In the genomic region with DNA sequence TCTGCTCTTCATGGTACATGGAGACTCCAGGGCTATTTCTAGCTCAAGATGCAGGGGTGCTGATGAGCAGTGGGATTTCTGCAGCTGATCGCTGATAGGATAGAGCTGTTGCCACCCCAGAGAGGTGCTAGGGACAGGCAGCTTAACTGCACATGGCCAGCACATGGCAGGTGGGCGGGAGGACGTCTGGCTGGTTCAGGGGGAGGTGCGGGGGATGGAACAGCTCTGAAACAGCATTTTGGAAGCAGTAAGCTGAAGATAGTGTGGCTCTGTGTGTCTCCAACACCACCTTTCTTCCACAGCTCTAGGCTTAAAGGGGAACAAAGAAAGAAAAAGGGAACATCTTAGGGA, we compare ENCODE assay signal across 15 cellular contexts.
DNase-seq lines count a peak whose midpoint lies in the region; ATAC-seq, FAIRE-seq and TF ChIP-seq lines count a peak whose summit lies in the region.
"Had no signal": no experiment of that assay in that cellular context is flagged by ENCODE, and none has a peak within 500 bp of the region (broad histone marks: within the 10 kb centered on the region; RNA-seq: fewer than 3 reads in every experiment).

No MANE protein-coding gene starts in this region.

- TF ChIP-seq POLR2A in GM12878 (IDR thresholded peaks at IDR 0.05; ENCODE audit: low read depth, low read length) (no peak), GM18505 (IDR thresholded peaks at IDR 0.05; ENCODE audit: borderline replicate concordance, extremely low read depth, insufficient read depth, insufficient read length) (no peak)

- in situ Hi-C loops in GM12878 (cut with MboI), result no loop called here

- no peak for FAIRE-seq in GM12878 (lab: Jason Lieb, UNC)
- FAIRE-seq: A549, astrocyte had no signal

- WGBS in GM12878 (ENCODE audit: insufficient coverage, insufficient replicate concordance, low lambda C conversion rate, missing lambda C conversion rate), result 73% methylated on average over 1 of the region's 4 CpGs

- no peak overlapping the region for H3K4me2 ChIP-seq in GM12878 (ENCODE audit: control insufficient read depth, insufficient read depth)
- H3K4me2 ChIP-seq: A549 had no signal

- no peak overlapping the region for H3K9ac ChIP-seq in GM12878 (ENCODE audit: control insufficient read depth, insufficient read depth, low read length)

- H3K4me1 ChIP-seq in GM12878 (ENCODE audit: control insufficient read depth, insufficient read depth, low read length) (peaks cover 14% of the 10 kb centered on the region), neutrophil (ENCODE audit: control insufficient read depth in 1 of 2, insufficient read depth in 1 of 2, low read depth in 1 of 2, low read length in 1 of 2) (peaks cover 7% of the 10 kb centered on the region in 2 experiments)
- H3K4me1 ChIP-seq: gastrocnemius medialis had no signal

- no peak overlapping the region for H2AFZ ChIP-seq in GM12878 (ENCODE audit: control insufficient read depth, low read depth, low read length)

- RAD21 ChIA-PET in GM12878 (lab: Charles Lee; ENCODE audit: unreplicated experiment), result interaction anchor here (0.6 to 9.1 kb wide), 31 partner anchors 10 to 276 kb away, joined by 3 to 157 read pairs (median 7); no protein-coding TSS in a partner anchor

- H4K20me1 ChIP-seq in GM12878 (ENCODE audit: control insufficient read depth, insufficient read depth), result no peaks in the 10 kb centered on the region

- H3K36me3 ChIP-seq in GM12878 (ENCODE audit: control insufficient read depth in 2 of 2, insufficient read depth in 2 of 2, low read length in 1 of 2) (no peaks in the 10 kb centered on the region), neutrophil (peaks cover 51% of the 10 kb centered on the region)
- H3K36me3 ChIP-seq: gastrocnemius medialis had no signal

- H3K27ac ChIP-seq in GM12878 (ENCODE audit: control insufficient read depth, insufficient read depth), result no peak overlapping the region
- peak overlapping the region; percentile 65 for H3K27ac ChIP-seq in neutrophil
- H3K27ac ChIP-seq: A549, gastrocnemius medialis had no signal

- no peak overlapping the region for H3K4me3 ChIP-seq in GM12878
- H3K4me3 ChIP-seq in neutrophil (ENCODE audit: low read depth in 1 of 2, low read length in 1 of 2), result no peak overlapping the region
- H3K4me3 ChIP-seq: A549, gastrocnemius medialis had no signal

- POLR2A ChIA-PET in GM12878 (lab: Charles Lee), result interaction anchor here (0.5 to 5.0 kb wide), 14 partner anchors 16 to 247 kb away, joined by 3 to 25 read pairs (median 4); no protein-coding TSS in a partner anchor

- ATAC-seq in GM19452 (IDR thresholded peaks at IDR 0.05; ENCODE audit: unreplicated experiment) (peak; percentile 29), GM12878 (peak; percentile 44), HG02571 (IDR thresholded peaks at IDR 0.05; ENCODE audit: unreplicated experiment) (no peak), GM18505 (IDR thresholded peaks at IDR 0.05; ENCODE audit: unreplicated experiment) (no peak)
- ATAC-seq: gastrocnemius medialis; naive thymus-derived CD8-positive, alpha-beta T cell had no signal

- no peak for TF ChIP-seq RAD21 in GM12878 (IDR thresholded peaks at IDR 0.05; ENCODE audit: insufficient read depth, low read depth, low read length)

- no peak for TF ChIP-seq EP300 in GM12878 (IDR thresholded peaks at IDR 0.05; ENCODE audit: borderline replicate concordance in 1 of 2, control insufficient read depth in 1 of 2, low read depth in 2 of 2, low read length in 2 of 2)

- H3K79me2 ChIP-seq in GM12878 (ENCODE audit: control insufficient read depth, insufficient read depth, low read length), result no peaks in the 10 kb centered on the region

- intact Hi-C loops in GM12878 (cut with micrococcal nuclease; ENCODE audit: unreplicated experiment), result no loop called here

- TF ChIP-seq CTCF in GM12878 (IDR thresholded peaks at IDR 0.05 in 2 of 3, conservative IDR thresholded peaks at IDR 0.05 in 1 of 3; ENCODE audit: control insufficient read depth in 2 of 3, extremely low read depth in 1 of 3, insufficient read depth in 1 of 3, low read depth in 3 of 3, low read length in 3 of 3) (no peak), neutrophil (IDR thresholded peaks at IDR 0.05) (no peak)

- CTCF ChIA-PET in GM12878 (lab: Yijun Ruan, JAX), result interaction anchor here (0.6 to 11.9 kb wide), 19 partner anchors 9 to 705 kb away, joined by 3 to 109 read pairs (median 3); no protein-coding TSS in a partner anchor

- H3K9me3 ChIP-seq in GM12878 (replicated peaks; ENCODE audit: control insufficient read depth, insufficient read depth, low read length) (no peaks in the 10 kb centered on the region), neutrophil (no peaks in the 10 kb centered on the region)
- H3K9me3 ChIP-seq: A549, gastrocnemius medialis had no signal

- BruUV-seq in GM12878 (replicated peaks; lab: Mats Ljungman, UMichigan), result no TSS peak

- SMC1A ChIA-PET in GM12878 (lab: Charles Lee; ENCODE audit: uncharacterized antibody, unreplicated experiment), result interaction anchor here (0.6 to 12.2 kb wide), 32 partner anchors 10 to 603 kb away, joined by 3 to 168 read pairs (median 5); no protein-coding TSS in a partner anchor

- H3K27me3 ChIP-seq in GM12878 (replicated peaks in 1 of 2; ENCODE audit: control insufficient read depth in 2 of 2, insufficient read depth in 2 of 2, low read length in 1 of 2) (no peaks in the 10 kb centered on the region), neutrophil (no peaks in the 10 kb centered on the region)
- H3K27me3 ChIP-seq: gastrocnemius medialis had no signal

- peak; percentile 4 for DNase-seq in NK-92 treated with Interleukin-12 subunit alpha and Interleukin-12 subunit beta, amount 100 ng/mL, for 24 hours (lab: John Stamatoyannopoulos, UW)
- DNase-seq in NK-92 (lab: John Stamatoyannopoulos, UW; ENCODE audit: unreplicated experiment) (no peak), GM12878 (ENCODE audit: low read depth, low spot score) (no peak), NCI-H1105 treated with DMSO at 0.1 percent for 48 hours (lab: John Stamatoyannopoulos, UW) (no peak)
- DNase-seq: gastrocnemius medialis; kidney glomerular epithelial cell; naive thymus-derived CD8-positive, alpha-beta T cell; NCI-H1092; NCI-H524 had no signal

TF ChIP-seq in GM12878, 131 proteins besides CTCF, POLR2A, EP300 and RAD21:
- TF ChIP-seq BHLHE40 (IDR thresholded peaks at IDR 0.05; ENCODE audit: borderline replicate concordance in 1 of 2, low read depth in 2 of 2, low read length in 1 of 2), result peak in 1 of 2 experiments; percentile 26; a peak in 1 of 4 replicates
- no peak for TF ChIP-seq NR2C2 (IDR thresholded peaks at IDR 0.05; ENCODE audit: borderline replicate concordance, control insufficient read depth, insufficient read length, low read depth)
- no peak for TF ChIP-seq SUZ12 (IDR thresholded peaks at IDR 0.05; ENCODE audit: unreplicated experiment)
- 0 out of 2 replicates have a peak, but pooled peaks have one; percentile 28 for TF ChIP-seq ZNF687 (IDR thresholded peaks at IDR 0.05)
- TF ChIP-seq MXI1 (IDR thresholded peaks at IDR 0.05; ENCODE audit: low read depth, low read length), result 0 out of 2 replicates have a peak, but pooled peaks have one; percentile 53
- no peak for TF ChIP-seq FOXM1 (IDR thresholded peaks at IDR 0.05; ENCODE audit: low read depth, low read length)
- TF ChIP-seq MAX (IDR thresholded peaks at IDR 0.05; ENCODE audit: low read depth, low read length), result peak; percentile 65; the same call in 1 of the 2 replicates
TF ChIP-seq in GM12878: peak in this region for 4.

Comparison
In these comparisons a context has a peak if more than half of its experiments do, and no peak if none do; other contexts are left out.
1. ATAC-seq: peak in GM19452 (single experiment) and GM12878 (single experiment); none in HG02571 (single experiment) and GM18505 (single experiment).